ENCODE assay signal across 19 cellular contexts in genomic region chr10:96377816-96378294, GRCh38. TPM values are rescaled to one million over a fixed set of nuclear protein-coding genes. Genes with fewer than 3 reads are reported as not detected.
DNase-seq lines count a peak whose midpoint lies in the region; ATAC-seq, FAIRE-seq and TF ChIP-seq lines count a peak whose summit lies in the region.
"Had no signal": no experiment of that assay in that cellular context is flagged by ENCODE, and none has a peak within 500 bp of the region (broad histone marks: within the 10 kb centered on the region; RNA-seq: fewer than 3 reads in every experiment).

No MANE protein-coding gene starts in this region.

- H3K9me3 ChIP-seq in neural progenitor cell (ENCODE audit: low read depth): no peaks in the 10 kb centered on the region
- H3K9me3 ChIP-seq in osteoblast (ENCODE audit: low read depth, low read length): no peaks in the 10 kb centered on the region
- H3K9me3 ChIP-seq: esophagus squamous epithelium, tibial nerve had no signal

- H3K27me3 Mint-ChIP-seq in neural progenitor cell (ENCODE audit: insufficient read depth, low read depth): peaks cover 12% of the 10 kb centered on the region

- H3K36me3 ChIP-seq in neural progenitor cell: no peaks in the 10 kb centered on the region
- H3K36me3 ChIP-seq in osteoblast (ENCODE audit: insufficient read depth, low read length): no peaks in the 10 kb centered on the region
- H3K36me3 ChIP-seq: esophagus squamous epithelium, tibial nerve had no signal

- H3K4me3 ChIP-seq in NB4 (ENCODE audit: low read depth, low read length) (no peak overlapping the region), neural progenitor cell (no peak overlapping the region), osteoblast (ENCODE audit: insufficient read depth, low read length) (no peak overlapping the region)
- H3K4me3 ChIP-seq: esophagus squamous epithelium, tibial nerve had no signal

- peaks cover 2% of the 10 kb centered on the region for H3K36me3 Mint-ChIP-seq in neural progenitor cell
- H3K36me3 Mint-ChIP-seq: T-cell had no signal

- H3K4me3 Mint-ChIP-seq in neural progenitor cell: no peak overlapping the region
- H3K4me3 Mint-ChIP-seq: activated naive CD8-positive, alpha-beta T cell treated with anti-CD3 and anti-CD28 coated beads, Interleukin-2, amount 50 U/mL, for 24 hours; memory B cell; T-cell had no signal

- FAIRE-seq in GM12892 (lab: Jason Lieb, UNC): no peak
- FAIRE-seq: colon had no signal

- peak; percentile 23 for ATAC-seq in foreskin keratinocyte
- ATAC-seq: activated naive CD8-positive, alpha-beta T cell treated with anti-CD3 and anti-CD28 coated beads, Interleukin-2, amount 50 U/mL, for 24 hours; T-cell had no signal

- TF ChIP-seq POLR2A in NB4 (IDR thresholded peaks at IDR 0.05; ENCODE audit: extremely low read depth, insufficient read length) (no peak), GM12892 (IDR thresholded peaks at IDR 0.05; ENCODE audit: low read depth, low read length) (no peak)

- no peaks in the 10 kb centered on the region for H4K20me1 ChIP-seq in neural progenitor cell (ENCODE audit: low read depth)
- no peaks in the 10 kb centered on the region for H4K20me1 ChIP-seq in osteoblast (ENCODE audit: insufficient read depth, low read length)

- DNase-seq in EH (ENCODE audit: low read depth): peak; percentile 50
- DNase-seq in NB4 (ENCODE audit: low read depth): peak; percentile 23
- DNase-seq in foreskin keratinocyte: peak in 1 of 2 donors; percentile 51
- DNase-seq in neural progenitor cell (ENCODE audit: low spot score): peak; percentile 33
- DNase-seq in GM19238 (ENCODE audit: insufficient read length, low spot score): no peak
- DNase-seq in HuH-7 (ENCODE audit: low spot score): no peak
- DNase-seq in GM12892 (ENCODE audit: insufficient read length): no peak
- DNase-seq in osteoblast (ENCODE audit: insufficient read length, low spot score, missing footprints): no peak
- DNase-seq: activated CD4-positive, alpha-beta T cell treated with anti-CD3 and anti-CD28 coated beads for 1 hour; activated naive CD8-positive, alpha-beta T cell treated with anti-CD3 and anti-CD28 coated beads, Interleukin-2, amount 50 U/mL, for 24 hours; activated T-cell treated with anti-CD3 and anti-CD28 coated beads, Interleukin-2, amount 50 U/mL, for 1 hour; esophagus squamous epithelium; NCI-H1417 treated with DMSO at 0.1 percent for 48 hours; T-cell had no signal

- H3K4me1 ChIP-seq in foreskin keratinocyte (no peaks in the 10 kb centered on the region), neural progenitor cell (no peaks in the 10 kb centered on the region), osteoblast (ENCODE audit: insufficient read depth, low read length) (peaks cover 5% of the 10 kb centered on the region)

- no peaks in the 10 kb centered on the region for H3K9me3 Mint-ChIP-seq in neural progenitor cell
- H3K9me3 Mint-ChIP-seq: activated naive CD8-positive, alpha-beta T cell treated with anti-CD3 and anti-CD28 coated beads, Interleukin-2, amount 50 U/mL, for 24 hours; memory B cell; T-cell had no signal

- no peaks in the 10 kb centered on the region for H3F3A ChIP-seq in neural progenitor cell (ENCODE audit: low read depth)

- no peak overlapping the region for H3K9ac ChIP-seq in neural progenitor cell
- H3K9ac ChIP-seq: parathyroid adenoma had no signal

- H2AFZ ChIP-seq in neural progenitor cell (replicated peaks): no peak overlapping the region
- H2AFZ ChIP-seq in osteoblast (ENCODE audit: low read length): no peak overlapping the region
- H2AFZ ChIP-seq: parathyroid adenoma had no signal

- H3K79me2 ChIP-seq in neural progenitor cell (ENCODE audit: low read depth) (no peaks in the 10 kb centered on the region), osteoblast (ENCODE audit: insufficient read depth, low read length) (no peaks in the 10 kb centered on the region)
- H3K79me2 ChIP-seq: parathyroid adenoma had no signal

- H3K27ac ChIP-seq in foreskin keratinocyte: peak overlapping the region; percentile 14
- no peak overlapping the region for H3K27ac ChIP-seq in neural progenitor cell
- H3K27ac ChIP-seq in osteoblast (ENCODE audit: low read depth, low read length): no peak overlapping the region
- H3K27ac ChIP-seq: esophagus squamous epithelium, parathyroid adenoma, tibial nerve had no signal

- H3K27me3 ChIP-seq in foreskin keratinocyte (peaks cover 22% of the 10 kb centered on the region), neural progenitor cell (peaks cover 10% of the 10 kb centered on the region), osteoblast (ENCODE audit: insufficient read depth, low read length) (peaks cover 11% of the 10 kb centered on the region)
- H3K27me3 ChIP-seq: tibial nerve had no signal

- H3K4me1 Mint-ChIP-seq in neural progenitor cell: peaks cover 17% of the 10 kb centered on the region

- TF ChIP-seq CTCF in NB4 (IDR thresholded peaks at IDR 0.05; ENCODE audit: low read depth, low read length) (no peak), foreskin keratinocyte (conservative IDR thresholded peaks at IDR 0.05) (peak; percentile 8), neural progenitor cell (IDR thresholded peaks at IDR 0.05) (no peak), osteoblast (IDR thresholded peaks at IDR 0.05; ENCODE audit: extremely low read depth, low read depth, low read length) (no peak)

- H3K27ac Mint-ChIP-seq in neural progenitor cell: no peak overlapping the region
- H3K27ac Mint-ChIP-seq: activated naive CD8-positive, alpha-beta T cell treated with anti-CD3 and anti-CD28 coated beads, Interleukin-2, amount 50 U/mL, for 24 hours; memory B cell; T-cell had no signal

- H3K4me2 ChIP-seq in neural progenitor cell (no peak overlapping the region), osteoblast (ENCODE audit: insufficient read depth, low read length) (no peak overlapping the region)

RNA-seq across cellular contexts. Expression of gene OPALIN, which starts 19.1 kb away (rescaled TPM):
- total RNA-seq in foreskin keratinocyte (not detected in 2 replicates), neural progenitor cell (ENCODE audit: low replicate concordance) (not detected in 2 replicates), osteoblast (not detected in 2 replicates)
- polyA plus RNA-seq in foreskin keratinocyte: not detected in 2 replicates
- 0.08 TPM for polyA plus RNA-seq in GM12892 (2012; ENCODE audit: missing spikeins)
- total RNA-seq: esophagus squamous epithelium, NCI-H460, T-cell, tibial nerve had no signal

Comparison
In these comparisons a context has a peak if more than half of its experiments do, and no peak if none do; other contexts are left out.
1. DNase-seq: peak in EH (single experiment), NB4 (single experiment) and neural progenitor cell (single experiment); none in GM19238 (single experiment), HuH-7 (single experiment), GM12892 (single experiment) and osteoblast (single experiment).